In the genomic region with DNA sequence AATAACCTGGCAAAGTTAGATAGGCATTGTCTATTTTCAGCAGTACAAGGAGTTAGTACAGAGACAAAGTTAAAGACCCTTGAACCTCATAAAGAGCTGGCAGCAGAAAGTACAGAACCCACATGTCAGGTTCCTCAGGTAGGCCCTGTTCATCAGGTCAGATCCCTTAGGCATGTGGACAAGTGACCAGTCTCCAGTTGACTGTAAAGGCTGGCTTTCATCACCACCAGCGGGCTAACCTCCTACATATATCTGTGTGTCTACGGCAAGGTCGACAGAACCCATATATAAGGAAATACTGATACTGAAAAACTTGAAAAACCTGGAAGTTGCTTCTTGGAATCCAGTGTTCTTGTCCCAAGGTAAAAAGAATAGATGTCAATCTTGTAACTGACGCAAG, we compare ENCODE assay signal across 21 cellular contexts.
"Had no signal": no experiment of that assay in that cellular context is flagged by ENCODE, and none has a peak within 500 bp of the region (broad histone marks: within the 10 kb centered on the region; RNA-seq: fewer than 3 reads in every experiment).

No MANE protein-coding gene starts in this region.

- H3K36me3 ChIP-seq: left lung, spleen, thyroid gland, WERI-Rb-1 had no signal

- FAIRE-seq: bronchial epithelial cell, TTC549, urothelium cell line had no signal

- H3K27me3 Mint-ChIP-seq: activated naive CD8-positive, alpha-beta T cell treated with anti-CD3 and anti-CD28 coated beads for 36 hours; progenitor cell of endocrine pancreas had no signal

- H3K36me3 Mint-ChIP-seq: activated naive CD8-positive, alpha-beta T cell treated with anti-CD3 and anti-CD28 coated beads for 36 hours; naive B cell had no signal

- H3K27me3 ChIP-seq: left lung, spleen, thyroid gland had no signal

- H3K9me3 Mint-ChIP-seq: activated naive CD8-positive, alpha-beta T cell treated with anti-CD3 and anti-CD28 coated beads for 36 hours; activated T-cell treated with anti-CD3 and anti-CD28 coated beads, Interleukin-2, amount 50 U/mL, for 4 hours; naive B cell had no signal

- H3K27ac ChIP-seq: thyroid gland, WERI-Rb-1 had no signal

- H3K9me3 ChIP-seq: left lung, spleen, thyroid gland had no signal

- H3K4me3 ChIP-seq: left lung, spleen, thyroid gland had no signal

- DNase-seq: activated CD4-positive, alpha-beta T cell treated with anti-CD3 and anti-CD28 coated beads for 1 hour; activated CD4-positive, alpha-beta T cell treated with anti-CD3 and anti-CD28 coated beads, Interleukin-2, amount 50 U/mL, for 48 hours; activated CD8-positive, alpha-beta memory T cell treated with anti-CD3 and anti-CD28 coated beads, Interleukin-2, amount 50 U/mL, for 48 hours; activated naive CD4-positive, alpha-beta T cell treated with Interleukin-2 at 50 U/mL for 16 hours; activated naive CD8-positive, alpha-beta T cell treated with anti-CD3 and anti-CD28 coated beads for 36 hours; activated T-cell treated with anti-CD3 and anti-CD28 coated beads, Interleukin-2, amount 50 U/mL, for 4 hours; cortex of kidney; left lung; naive B cell; occipital lobe; retina; spleen; stimulated activated CD4-positive, alpha-beta T cell treated with anti-CD3 and anti-CD28 coated beads, Interleukin-4, amount 100 ng/mL, for 1 hour; stimulated activated naive CD4-positive, alpha-beta T cell; thyroid gland; WERI-Rb-1 had no signal

- H3K4me1 ChIP-seq: thyroid gland had no signal

- H3K4me3 Mint-ChIP-seq: activated naive CD8-positive, alpha-beta T cell treated with anti-CD3 and anti-CD28 coated beads for 36 hours; activated T-cell treated with anti-CD3 and anti-CD28 coated beads, Interleukin-2, amount 50 U/mL, for 4 hours; naive B cell had no signal

- H3K27ac Mint-ChIP-seq: activated naive CD8-positive, alpha-beta T cell treated with anti-CD3 and anti-CD28 coated beads for 36 hours; naive B cell; progenitor cell of endocrine pancreas had no signal

- ATAC-seq: activated T-cell treated with anti-CD3 and anti-CD28 coated beads, Interleukin-2, amount 50 U/mL, for 4 hours; left lung; SK-N-SH treated with all-trans-retinoic acid at 6 μM for 48 hours had no signal

- H3K4me1 Mint-ChIP-seq: naive B cell had no signal
